In genomic region chr2:16663121-16663905, GRCh38 we compare ENCODE assay signal across 2 cellular contexts.
TF ChIP-seq lines count a peak whose summit lies in the region.

No MANE protein-coding gene starts in this region.

TF ChIP-seq in liver, 16 proteins besides CTCF, POLR2A, EP300 and RAD21 (continued from another document):
- TF ChIP-seq REST (IDR thresholded peaks at IDR 0.05) (no peak), FOXA1 (IDR thresholded peaks at IDR 0.05) (no peak), YY1 (IDR thresholded peaks at IDR 0.05) (no peak), MAX (IDR thresholded peaks at IDR 0.05) (no peak), FOXA2 (IDR thresholded peaks at IDR 0.05) (no peak), RXRA (IDR thresholded peaks at IDR 0.05) (peak; percentile 32 to 49)
TF ChIP-seq in liver: peak in this region for 2.

TF ChIP-seq in HepG2, 621 proteins besides CTCF, POLR2A, EP300 and RAD21 (continued from another document):
- TF ChIP-seq ZBTB37 (CRISPR knock-in tag; IDR thresholded peaks at IDR 0.05) (no peak), ZNF670 (CRISPR knock-in tag; IDR thresholded peaks at IDR 0.05; ENCODE audit: borderline replicate concordance) (no peak), ZNF121 (CRISPR knock-in tag; IDR thresholded peaks at IDR 0.05) (no peak), RXRA (CRISPR knock-in tag; IDR thresholded peaks at IDR 0.05) (no peak), ZNF30 (CRISPR knock-in tag; IDR thresholded peaks at IDR 0.05) (no peak), AFF4 (CRISPR knock-in tag; IDR thresholded peaks at IDR 0.05) (no peak), ZBTB20 (CRISPR knock-in tag; IDR thresholded peaks at IDR 0.05; ENCODE audit: borderline replicate concordance, low read depth) (no peak), ZNF589 (CRISPR knock-in tag; conservative IDR thresholded peaks at IDR 0.05) (no peak), ZNF572 (CRISPR knock-in tag; IDR thresholded peaks at IDR 0.05) (no peak)
TF ChIP-seq in HepG2: peak in this region for 0.
